Comparison of ENCODE assay signal across 8 cellular contexts in genomic region chr1:169550294-169550693, GRCh38. TPM values are rescaled to one million over a fixed set of nuclear protein-coding genes. Genes with fewer than 3 reads are reported as not detected.
DNase-seq lines count a peak whose midpoint lies in the region; ATAC-seq and TF ChIP-seq lines count a peak whose summit lies in the region.

No MANE protein-coding gene starts in this region.

- peak; percentile 56 to 69 for DNase-seq in AML-193 (lab: John Stamatoyannopoulos, UW)
- DNase-seq in MV-4-11 (lab: John Stamatoyannopoulos, UW), result peak; percentile 24
- DNase-seq in germinal center (ENCODE audit: low spot score), result peak; percentile 18
- DNase-seq in renal cortical epithelial cell (ENCODE audit: low read depth), result peak; percentile 68

- H3F3A ChIP-seq in SU-DHL-6 (ENCODE audit: insufficient read depth), result no peaks in the 10 kb centered on the region

- no peaks in the 10 kb centered on the region for H3K27me3 ChIP-seq in SU-DHL-6 (ENCODE audit: low read length)

- no peak overlapping the region for H3K4me3 ChIP-seq in SU-DHL-6 (ENCODE audit: insufficient read depth, low read length, poor library complexity, severe bottlenecking)

- no peaks in the 10 kb centered on the region for H3K9me2 ChIP-seq in SU-DHL-6 (replicated peaks; ENCODE audit: insufficient read depth, low read length)

- TF ChIP-seq CTCF in SU-DHL-6 (IDR thresholded peaks at IDR 0.05; ENCODE audit: insufficient read depth, low read length, poor library complexity, severe bottlenecking), result peak; percentile 27

- no peak overlapping the region for H3K9ac ChIP-seq in SU-DHL-6 (ENCODE audit: low read length)

- no peak overlapping the region for H2AFZ ChIP-seq in SU-DHL-6 (ENCODE audit: low read depth, low read length, severe bottlenecking)

- H4K20me1 ChIP-seq in SU-DHL-6 (ENCODE audit: low read depth, low read length), result no peaks in the 10 kb centered on the region

- H3K4me2 ChIP-seq in SU-DHL-6 (ENCODE audit: low read depth, low read length, poor library complexity, severe bottlenecking), result no peak overlapping the region

- no peaks in the 10 kb centered on the region for H3K79me2 ChIP-seq in SU-DHL-6 (ENCODE audit: insufficient read depth, low read length)

- ATAC-seq in GM18502 (IDR thresholded peaks at IDR 0.05; ENCODE audit: poor library complexity, unreplicated experiment), result peak; percentile 67
- ATAC-seq in HG03571 (IDR thresholded peaks at IDR 0.05; ENCODE audit: unreplicated experiment), result no peak
- ATAC-seq in activated CD4-positive, CD25-positive, alpha-beta regulatory T cell treated with anti-CD3 and anti-CD28 coated beads, Interleukin-2, amount 50 U/mL, for 24 hours, result no peak

- H3K27ac ChIP-seq in SU-DHL-6 (ENCODE audit: low read depth, low read length), result no peak overlapping the region

- H3K9me3 ChIP-seq in SU-DHL-6 (ENCODE audit: insufficient read depth, low read length), result no peaks in the 10 kb centered on the region

- H3K36me3 ChIP-seq in SU-DHL-6 (ENCODE audit: low read length), result no peaks in the 10 kb centered on the region

RNA-seq across cellular contexts. Expression of gene F5, which starts 36.0 kb away (rescaled TPM):
- under 0.01 and 0.05 TPM in 2 replicates for total RNA-seq in renal cortical epithelial cell

Comparison
In these comparisons a context has a peak if more than half of its experiments do, and no peak if none do; other contexts are left out.
1. DNase-seq: peak in every context shown above with its lines; median percentile 68 in renal cortical epithelial cell; 62 in AML-193; 24 in MV-4-11; 18 in germinal center.